In the genomic region with DNA sequence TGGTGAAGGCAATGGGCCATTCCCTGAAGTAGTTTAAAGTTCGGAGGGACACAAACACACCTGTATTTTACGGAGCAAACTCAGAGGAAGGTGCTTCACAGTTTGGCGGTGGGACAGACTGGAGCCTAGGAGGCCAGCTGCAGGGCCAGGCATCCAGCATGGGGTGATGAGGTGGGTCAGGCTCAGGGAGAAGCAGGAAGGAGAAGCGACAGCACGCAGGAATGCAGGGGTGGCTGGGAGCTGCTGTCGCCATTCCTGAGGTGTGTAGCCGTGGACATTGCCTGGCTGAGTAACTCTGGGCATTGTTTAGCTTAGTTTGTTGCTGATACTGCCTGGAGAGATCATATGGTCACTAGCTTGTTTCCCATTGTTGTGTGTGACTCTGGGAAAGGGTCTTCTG, we compare ENCODE assay signal across 2 cellular contexts.
TF ChIP-seq lines count a peak whose summit lies in the region.

No MANE protein-coding gene starts in this region.

TF ChIP-seq in GM23338, 12 proteins besides CTCF, POLR2A, EP300 and RAD21:
- TF ChIP-seq ETS1 (IDR thresholded peaks at IDR 0.05), result no peak
- TF ChIP-seq CREB1 (CRISPR knock-in tag; IDR thresholded peaks at IDR 0.05; ENCODE audit: low read depth), result no peak
- TF ChIP-seq ZNF462 (CRISPR knock-in tag; IDR thresholded peaks at IDR 0.05), result no peak
- no peak for TF ChIP-seq EZH2 (IDR thresholded peaks at IDR 0.05; ENCODE audit: low read depth, unreplicated experiment)
- TF ChIP-seq REST (IDR thresholded peaks at IDR 0.05; ENCODE audit: unreplicated experiment), result no peak
- TF ChIP-seq EZH2phosphoT487 (IDR thresholded peaks at IDR 0.05; ENCODE audit: unreplicated experiment), result no peak
- no peak for TF ChIP-seq ZNF114 (CRISPR knock-in tag; IDR thresholded peaks at IDR 0.05)
TF ChIP-seq in GM23338: peak in this region for 0.

TF ChIP-seq in WTC11, 78 proteins besides CTCF, POLR2A, EP300 and RAD21:
- TF ChIP-seq, protein P1, sequence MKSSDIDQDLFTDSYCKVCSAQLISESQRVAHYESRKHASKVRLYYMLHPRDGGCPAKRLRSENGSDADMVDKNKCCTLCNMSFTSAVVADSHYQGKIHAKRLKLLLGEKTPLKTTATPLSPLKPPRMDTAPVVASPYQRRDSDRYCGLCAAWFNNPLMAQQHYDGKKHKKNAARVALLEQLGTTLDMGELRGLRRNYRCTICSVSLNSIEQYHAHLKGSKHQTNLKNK (CRISPR knock-in tag; IDR thresholded peaks at IDR 0.05), result no peak
- TF ChIP-seq ZNF423 (CRISPR knock-in tag; IDR thresholded peaks at IDR 0.05) (no peak), OVOL2 (CRISPR knock-in tag; IDR thresholded peaks at IDR 0.05; ENCODE audit: borderline replicate concordance) (no peak)
TF ChIP-seq in WTC11: peak in this region for 0.
